ENCODE assay signal across 8 cellular contexts in genomic region chr11:118789501-118790356, GRCh38. TPM values are rescaled to one million over a fixed set of nuclear protein-coding genes. Genes with fewer than 3 reads are reported as not detected.
DNase-seq lines count a peak whose midpoint lies in the region; ATAC-seq and TF ChIP-seq lines count a peak whose summit lies in the region.

No MANE protein-coding gene starts in this region.

- no peak for TF ChIP-seq CTCF in testis (IDR thresholded peaks at IDR 0.05)

- H3K27ac Mint-ChIP-seq in T-cell, result peak overlapping the region; percentile 98 to 99

- H2BK5ac ChIP-seq in mesendoderm (ENCODE audit: low read length), result peak overlapping the region; percentile 18

- H3K79me1 ChIP-seq in mesendoderm (ENCODE audit: low read length), result no peaks in the 10 kb centered on the region

- H3K4me3 ChIP-seq in mesendoderm (ENCODE audit: low read length), result peak overlapping the region; percentile 87
- peak overlapping the region; percentile 90 to 92 for H3K4me3 ChIP-seq in testis

- peak overlapping the region; percentile 78 for H3K4me2 ChIP-seq in mesendoderm (ENCODE audit: low read length)

- H3K9me3 ChIP-seq in testis, result no peaks in the 10 kb centered on the region

- H3K4me1 ChIP-seq in mesendoderm (ENCODE audit: control insufficient read depth, low read depth, low read length) (peaks cover 4% of the 10 kb centered on the region), testis (peaks cover 34% of the 10 kb centered on the region)

- no peak overlapping the region for H3K23ac ChIP-seq in mesendoderm (ENCODE audit: low read length)

- H3K56ac ChIP-seq in mesendoderm (ENCODE audit: low read length), result peak overlapping the region; percentile 99

- H3K36me3 Mint-ChIP-seq in T-cell, result peaks cover 11% of the 10 kb centered on the region

- H3K9me3 Mint-ChIP-seq in T-cell, result no peaks in the 10 kb centered on the region

- peaks cover 36 to 52% (median 46%) of the 10 kb centered on the region in 3 donors for H3K4me1 Mint-ChIP-seq in T-cell

- no peak for ATAC-seq in T-cell (replicated peaks in 1 of 4)
- ATAC-seq in GM19463 (IDR thresholded peaks at IDR 0.05; ENCODE audit: unreplicated experiment), result no peak

- H3K27me3 ChIP-seq in mesendoderm (ENCODE audit: insufficient read depth, low read length, poor library complexity) (no peaks in the 10 kb centered on the region), testis (no peaks in the 10 kb centered on the region)

- H3K27ac ChIP-seq in mesendoderm (ENCODE audit: low read depth, low read length) (peak overlapping the region; percentile 93), testis (peak overlapping the region; percentile 100)

- no CpG with 5 or more reads among the region's 18 CpGs for WGBS in mesendoderm (ENCODE audit: extremely low coverage, insufficient coverage, low lambda C conversion rate)
- WGBS in testis, 2 donors, result 1% methylated on average over 18 of the region's 18 CpGs

- peak overlapping the region; percentile 97 to 99 (median 98) for H3K4me3 Mint-ChIP-seq in T-cell

- peak overlapping the region; percentile 100 for H3K18ac ChIP-seq in mesendoderm (ENCODE audit: low read length)

- H3K4ac ChIP-seq in mesendoderm (ENCODE audit: low read depth, low read length), result peak overlapping the region; percentile 100

- H3K36me3 ChIP-seq in mesendoderm (ENCODE audit: control insufficient read depth, insufficient read depth, low read length) (no peaks in the 10 kb centered on the region), testis (ENCODE audit: low read depth, missing control alignments) (no peaks in the 10 kb centered on the region)

- intact Hi-C loops in testis (cut with DNase I; ENCODE audit: low total_unique reads), result loop anchor here (10.0 kb wide), 1 partner anchor 95 kb away; no protein-coding TSS in a partner anchor

- H3K79me2 ChIP-seq in mesendoderm (ENCODE audit: control insufficient read depth, insufficient read depth, low read length), result peaks cover 50% of the 10 kb centered on the region

- TF ChIP-seq POLR2A in testis (IDR thresholded peaks at IDR 0.05), result no peak

- peak overlapping the region; percentile 91 for H4K8ac ChIP-seq in mesendoderm (ENCODE audit: low read depth, low read length)

- H2BK120ac ChIP-seq in mesendoderm (ENCODE audit: low read depth, low read length), result peak overlapping the region; percentile 93

- DNase-seq in NCI-H2171 treated with DMSO at 0.1 percent for 48 hours (lab: John Stamatoyannopoulos, UW) (peak; percentile 8), NCI-H2171 (lab: John Stamatoyannopoulos, UW) (no peak), HPDE6-E6E7 (ENCODE audit: extremely low spot score) (peak; percentile 17), T-cell (peak in 27 of 34 experiments; percentile 15 to 63 (median 37)), dermis microvascular lymphatic vessel endothelial cell (ENCODE audit: low read depth in 2 of 2) (peak; percentile 36 to 60), mesendoderm (peak; percentile 95), testis (no peak)

- POLR2A ChIA-PET in T-cell (lab: Charles Lee), result interaction anchor here (0.5 to 5.3 kb wide), 20 partner anchors 10 to 210 kb away, joined by 3 to 63 read pairs (median 4); partner anchors contain the start of gene BCL9L (in 2 of the 2)

- H3K9ac ChIP-seq in mesendoderm (ENCODE audit: low read length), result peak overlapping the region; percentile 94

- no peaks in the 10 kb centered on the region for H3K27me3 Mint-ChIP-seq in T-cell

- no peak overlapping the region for H4K5ac ChIP-seq in mesendoderm (ENCODE audit: low read length)

- CTCF ChIA-PET in T-cell (lab: Charles Lee), result interaction anchor here (0.6 to 4.5 kb wide), 12 partner anchors 9 to 140 kb away, joined by 3 to 34 read pairs (median 5); partner anchors contain the start of genes BCL9L (in 1 of the 2) and CXCR5 (in 1 of the 2)

- H2AK5ac ChIP-seq in mesendoderm (ENCODE audit: low read length), result no peak overlapping the region

- H2BK15ac ChIP-seq in mesendoderm (replicated peaks; ENCODE audit: low read depth), result no peak overlapping the region

RNA-seq across cellular contexts. Expression of gene DDX6, which starts 1.2 kb away (rescaled TPM):
- 100 to 1,000 TPM; 220 to 312 (median 244) TPM for total RNA-seq in T-cell
- total RNA-seq in dermis microvascular lymphatic vessel endothelial cell, result 85.2 and 92.0 TPM in 2 replicates
- 74.3 TPM for polyA plus RNA-seq in mesendoderm (2013, experiment 1 of 2)
- polyA plus RNA-seq in mesendoderm (2013, experiment 2 of 2), result 71.3 TPM
- total RNA-seq in testis, result 100 to 1,000 TPM; 105 to 124 TPM
- polyA plus RNA-seq in testis (ENCODE audit: insufficient read depth, low read depth, low replicate concordance), result 63.5 TPM

Comparison
In these comparisons a context has a peak if more than half of its experiments do, and no peak if none do; other contexts are left out.
1. DNase-seq: peak in NCI-H2171 treated with DMSO at 0.1 percent for 48 hours (single experiment), HPDE6-E6E7 (single experiment), T-cell (27 of 34), dermis microvascular lymphatic vessel endothelial cell (2 of 2) and mesendoderm (single experiment); none in NCI-H2171 (single experiment) and testis (single experiment).